Comparison of ENCODE assay signal across 8 cellular contexts in genomic region chr14:70808023-70808401, GRCh38. TPM values are rescaled to one million over a fixed set of nuclear protein-coding genes. Genes with fewer than 3 reads are reported as not detected.
A peak's percentile ranks its signal among the peaks of the same experiment; 100 is the strongest.
DNase-seq lines count a peak whose midpoint lies in the region; FAIRE-seq and TF ChIP-seq lines count a peak whose summit lies in the region.

No MANE protein-coding gene starts in this region.

- peaks cover 13% of the 10 kb centered on the region for H3K4me1 Mint-ChIP-seq in activated naive CD4-positive, alpha-beta T cell treated with anti-CD3 and anti-CD28 coated beads for 36 hours (ENCODE audit: low read depth)

- peak; percentile 83 for FAIRE-seq in keratinocyte (lab: Jason Lieb, UNC)

- H3K27me3 ChIP-seq in OCI-LY1 (ENCODE audit: insufficient read depth, low read length) (no peaks in the 10 kb centered on the region), keratinocyte (ENCODE audit: control insufficient read depth, extremely low read depth, insufficient read depth, low read length) (no peaks in the 10 kb centered on the region)

- no peaks in the 10 kb centered on the region for H3K27me3 Mint-ChIP-seq in activated naive CD4-positive, alpha-beta T cell treated with anti-CD3 and anti-CD28 coated beads for 36 hours (ENCODE audit: low read depth)

- H2AFZ ChIP-seq in OCI-LY1 (ENCODE audit: low read length) (no peak overlapping the region), keratinocyte (ENCODE audit: control insufficient read depth, low read length) (no peak overlapping the region)

- H3K79me2 ChIP-seq in OCI-LY1 (ENCODE audit: insufficient read depth, low read length): no peaks in the 10 kb centered on the region
- peaks cover 76% of the 10 kb centered on the region for H3K79me2 ChIP-seq in keratinocyte (ENCODE audit: control insufficient read depth, insufficient read depth, low read length)

- H4K20me1 ChIP-seq in OCI-LY1 (ENCODE audit: insufficient read depth, low read length) (no peaks in the 10 kb centered on the region), keratinocyte (ENCODE audit: control insufficient read depth, extremely low read depth, insufficient read depth, low read length) (peaks cover 17% of the 10 kb centered on the region)

- peak overlapping the region; percentile 75 for H3K4me3 ChIP-seq in OCI-LY1 (ENCODE audit: low read depth, low read length, poor library complexity, severe bottlenecking)
- peak overlapping the region; percentile 52 to 84 (median 52) for H3K4me3 ChIP-seq in keratinocyte (ENCODE audit: control insufficient read depth in 2 of 3, extremely low read depth in 1 of 3, insufficient read depth in 2 of 3, low read depth in 1 of 3, low read length in 3 of 3)
- no peak overlapping the region for H3K4me3 ChIP-seq in foreskin fibroblast (ENCODE audit: low read depth in 1 of 2, low read length in 2 of 2)

- intact Hi-C loops in activated naive CD4-positive, alpha-beta T cell treated with anti-CD3 and anti-CD28 coated beads for 36 hours (cut with micrococcal nuclease): loop anchor here (2.0 kb wide), 3 partner anchors 153 to 1041 kb away; partner anchors contain the start of genes COX16 and SRSF5

- peak overlapping the region; percentile 63 for H3K4me3 Mint-ChIP-seq in activated naive CD4-positive, alpha-beta T cell treated with anti-CD3 and anti-CD28 coated beads for 36 hours

- dilution Hi-C loops in keratinocyte (cut with MboI; ENCODE audit: extremely low pct_ligation_motif_present, low sequenced_read_pairs): no loop called here

- H3K36me3 ChIP-seq in OCI-LY1 (ENCODE audit: insufficient read depth, low read length): no peaks in the 10 kb centered on the region
- peaks cover 0 to 6% of the 10 kb centered on the region in 2 experiments for H3K36me3 ChIP-seq in keratinocyte (ENCODE audit: control insufficient read depth in 2 of 2, extremely low read depth in 1 of 2, insufficient read depth in 2 of 2, low read length in 2 of 2)

- CTCF ChIA-PET in activated naive CD4-positive, alpha-beta T cell treated with anti-CD3 and anti-CD28 coated beads for 36 hours (lab: Charles Lee): interaction anchor here (0.6 to 2.9 kb wide), 2 partner anchors 10 to 238 kb away, joined by 3 to 24 read pairs; no protein-coding TSS in a partner anchor

- peaks cover 6% of the 10 kb centered on the region for H3K9me1 ChIP-seq in keratinocyte (ENCODE audit: control insufficient read depth, extremely low read depth, insufficient read depth, low read length)

- H3K9me3 ChIP-seq in OCI-LY1 (ENCODE audit: low read length): no peaks in the 10 kb centered on the region
- no peaks in the 10 kb centered on the region for H3K9me3 ChIP-seq in keratinocyte (ENCODE audit: control insufficient read depth, low read depth, low read length)

- H3K27ac Mint-ChIP-seq in activated naive CD4-positive, alpha-beta T cell treated with anti-CD3 and anti-CD28 coated beads for 36 hours: no peak overlapping the region

- no peaks in the 10 kb centered on the region for H3F3A ChIP-seq in OCI-LY1 (ENCODE audit: insufficient read depth, low read length)

- H3K36me3 Mint-ChIP-seq in activated naive CD4-positive, alpha-beta T cell treated with anti-CD3 and anti-CD28 coated beads for 36 hours (ENCODE audit: low read depth): no peaks in the 10 kb centered on the region

- TF ChIP-seq CTCF in OCI-LY1 (IDR thresholded peaks at IDR 0.05; ENCODE audit: low read length) (no peak), keratinocyte (optimal IDR thresholded peaks at IDR 0.05 in 1 of 3, IDR thresholded peaks at IDR 0.05 in 1 of 3, conservative IDR thresholded peaks at IDR 0.05 in 1 of 3; ENCODE audit: extremely low read depth in 1 of 3, insufficient read depth in 2 of 3, low read length in 3 of 3) (no peak), foreskin fibroblast (IDR thresholded peaks at IDR 0.05; ENCODE audit: low read depth, low read length) (no peak)

- DNase-seq in NCI-H345 (lab: John Stamatoyannopoulos, UW) (peak; percentile 42), NCI-H345 treated with DMSO at 0.1 percent for 48 hours (lab: John Stamatoyannopoulos, UW; ENCODE audit: unreplicated experiment) (no peak), keratinocyte (ENCODE audit: low read depth, low spot score) (no peak), AG20443 (ENCODE audit: low spot score) (no peak), foreskin fibroblast (no peak)
- peak; percentile 74 for DNase-seq in activated naive CD4-positive, alpha-beta T cell treated with anti-CD3 and anti-CD28 coated beads for 36 hours
- DNase-seq in stimulated activated CD4-positive, alpha-beta T cell treated with anti-CD3 and anti-CD28 coated beads, TNF-alpha, amount 100 ng/mL, for 48 hours (ENCODE audit: low read depth in 3 of 3): peak; percentile 28 to 52 (median 38)

- H3K4me2 ChIP-seq in OCI-LY1 (ENCODE audit: low read length) (peak overlapping the region; percentile 65), keratinocyte (ENCODE audit: control insufficient read depth, extremely low read depth, insufficient read depth, low read depth, low read length) (peak overlapping the region; percentile 68)

- H3K9me2 ChIP-seq in OCI-LY1 (ENCODE audit: low read depth, low read length): no peaks in the 10 kb centered on the region

- peak overlapping the region; percentile 20 for H3K27ac ChIP-seq in OCI-LY1 (ENCODE audit: low read depth, low read length, poor library complexity, severe bottlenecking)
- H3K27ac ChIP-seq in keratinocyte (ENCODE audit: control insufficient read depth, insufficient read depth, low read length): peak overlapping the region; percentile 11

- H3K9me3 Mint-ChIP-seq in activated naive CD4-positive, alpha-beta T cell treated with anti-CD3 and anti-CD28 coated beads for 36 hours: no peaks in the 10 kb centered on the region

- H3K4me1 ChIP-seq in OCI-LY1 (ENCODE audit: insufficient read depth, low read length, severe bottlenecking) (peaks cover 46% of the 10 kb centered on the region), keratinocyte (ENCODE audit: control insufficient read depth, extremely low read depth, insufficient read depth, low read length) (peaks cover 26% of the 10 kb centered on the region)

- H3K9ac ChIP-seq in OCI-LY1 (ENCODE audit: low read length): peak overlapping the region; percentile 82
- peak overlapping the region; percentile 75 for H3K9ac ChIP-seq in keratinocyte (ENCODE audit: control insufficient read depth, extremely low read depth, insufficient read depth, low read length)

RNA-seq across cellular contexts. Expression of gene MAP3K9, which starts 1.3 kb away (rescaled TPM):
- total RNA-seq in activated naive CD4-positive, alpha-beta T cell treated with anti-CD3 and anti-CD28 coated beads for 36 hours: 1 to 10 TPM; 5.6 to 6.9 TPM
- 6.5 to 9.4 TPM (median 7.2 TPM) in 3 replicates for polyA plus RNA-seq in keratinocyte
- polyA plus RNA-seq in keratinocyte (2011; ENCODE audit: low read depth): 6.9 TPM
- polyA plus RNA-seq in keratinocyte (2011; cell fraction: cytosol; rRNA removed): 5.5 and 7.8 TPM in 2 replicates
- 23.7 and 27.0 TPM in 2 replicates for polyA plus RNA-seq in keratinocyte (2011; cell fraction: nucleus; rRNA removed)
- polyA plus RNA-seq in keratinocyte (2012; ENCODE audit: low replicate concordance): 7.3 and 9.4 TPM in 2 replicates
- 15.0 to 21.5 TPM (median 21.2 TPM) in 3 replicates for polyA minus RNA-seq in keratinocyte
- polyA minus RNA-seq in keratinocyte (2011; cell fraction: cytosol; rRNA and poly(A)+ RNA removed): 7.9 TPM
- 22.4 and 35.8 TPM in 2 replicates for polyA minus RNA-seq in keratinocyte (2011; cell fraction: nucleus; rRNA and poly(A)+ RNA removed)

Comparison
In these comparisons a context has a peak if more than half of its experiments do, and no peak if none do; other contexts are left out.
1. DNase-seq: peak in NCI-H345 (single experiment), activated naive CD4-positive, alpha-beta T cell treated with anti-CD3 and anti-CD28 coated beads for 36 hours (single experiment) and stimulated activated CD4-positive, alpha-beta T cell treated with anti-CD3 and anti-CD28 coated beads, TNF-alpha, amount 100 ng/mL, for 48 hours (3 of 3); none in NCI-H345 treated with DMSO at 0.1 percent for 48 hours (single experiment), keratinocyte (single experiment), AG20443 (single experiment) and foreskin fibroblast (0 of 2).
2. H3K4me3 ChIP-seq: peak in OCI-LY1 (single experiment) and keratinocyte (3 of 3); none in foreskin fibroblast (0 of 2).